ENCODE assay signal across 1 cellular context in the genomic region with DNA sequence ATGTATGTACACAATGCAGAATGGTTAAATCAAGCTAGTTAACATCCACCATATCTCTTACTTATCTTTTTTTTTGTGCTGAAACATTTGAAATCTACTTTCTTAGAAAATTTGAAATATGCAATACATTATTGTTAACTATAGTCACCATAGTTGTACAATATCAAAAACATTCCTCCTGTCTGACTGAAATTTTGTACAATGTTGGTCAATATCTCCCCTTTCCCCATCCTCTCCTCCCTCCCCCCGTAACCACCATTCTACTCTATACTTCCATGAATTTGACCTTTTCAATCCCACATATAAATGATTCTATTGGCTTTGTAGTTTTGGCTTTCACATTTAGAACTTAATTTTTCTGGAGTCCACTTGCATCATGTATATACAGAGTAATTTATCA.
TF ChIP-seq lines count a peak whose summit lies in the region.

No MANE protein-coding gene starts in this region.

TF ChIP-seq in HepG2, 621 proteins besides CTCF, POLR2A, EP300 and RAD21 (continued from another document):
- TF ChIP-seq, protein P1, sequence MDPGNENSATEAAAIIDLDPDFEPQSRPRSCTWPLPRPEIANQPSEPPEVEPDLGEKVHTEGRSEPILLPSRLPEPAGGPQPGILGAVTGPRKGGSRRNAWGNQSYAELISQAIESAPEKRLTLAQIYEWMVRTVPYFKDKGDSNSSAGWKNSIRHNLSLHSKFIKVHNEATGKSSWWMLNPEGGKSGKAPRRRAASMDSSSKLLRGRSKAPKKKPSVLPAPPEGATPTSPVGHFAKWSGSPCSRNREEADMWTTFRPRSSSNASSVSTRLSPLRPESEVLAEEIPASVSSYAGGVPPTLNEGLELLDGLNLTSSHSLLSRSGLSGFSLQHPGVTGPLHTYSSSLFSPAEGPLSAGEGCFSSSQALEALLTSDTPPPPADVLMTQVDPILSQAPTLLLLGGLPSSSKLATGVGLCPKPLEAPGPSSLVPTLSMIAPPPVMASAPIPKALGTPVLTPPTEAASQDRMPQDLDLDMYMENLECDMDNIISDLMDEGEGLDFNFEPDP (CRISPR knock-in tag; conservative IDR thresholded peaks at IDR 0.05): no peak
- TF ChIP-seq HNRNPK (IDR thresholded peaks at IDR 0.05; ENCODE audit: low read depth, low read length, poor library complexity, severe bottlenecking): peak; percentile 56
TF ChIP-seq in HepG2: peak in this region for 1.
